1 cellular context compared by ENCODE assay signal in the genomic region with DNA sequence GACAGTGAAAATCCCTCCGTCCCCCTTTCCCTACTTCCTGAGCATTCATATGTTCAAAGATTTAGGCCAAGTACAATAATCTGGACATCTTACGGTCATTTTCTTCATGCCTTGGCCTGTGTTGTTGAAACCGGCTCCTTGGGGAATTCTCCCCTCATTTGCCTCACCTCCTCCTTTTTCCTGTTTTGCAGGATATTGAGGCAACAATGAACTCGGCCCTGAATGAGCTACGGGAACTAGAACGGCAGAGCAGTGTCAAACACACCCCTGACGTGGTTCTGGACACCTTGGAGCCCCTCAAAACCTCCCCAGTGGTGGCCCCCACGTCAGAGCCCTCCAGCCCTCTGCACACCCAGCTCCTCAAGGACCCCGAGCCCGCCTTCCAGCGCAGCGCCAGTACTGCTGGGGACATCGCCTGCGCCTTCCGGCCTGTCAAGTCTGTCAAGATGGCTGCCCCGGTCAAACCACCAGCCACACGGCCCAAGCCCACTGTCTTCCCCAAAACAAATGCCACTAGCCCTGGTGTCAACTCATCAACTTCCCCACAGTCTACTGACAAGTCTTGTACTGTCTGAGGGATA.
TF ChIP-seq lines count a peak whose summit lies in the region.

No MANE protein-coding gene starts in this region.

TF ChIP-seq in K562, 482 proteins besides CTCF, POLR2A, EP300 and RAD21:
- TF ChIP-seq ZNF239 (CRISPR knock-in tag; IDR thresholded peaks at IDR 0.05) (no peak), ZNF41 (CRISPR knock-in tag; conservative IDR thresholded peaks at IDR 0.05) (no peak), POLR2G (IDR thresholded peaks at IDR 0.05; ENCODE audit: low read depth, low read length) (peak; percentile 38; the same call in 1 of the 2 replicates)
- TF ChIP-seq, protein P1, sequence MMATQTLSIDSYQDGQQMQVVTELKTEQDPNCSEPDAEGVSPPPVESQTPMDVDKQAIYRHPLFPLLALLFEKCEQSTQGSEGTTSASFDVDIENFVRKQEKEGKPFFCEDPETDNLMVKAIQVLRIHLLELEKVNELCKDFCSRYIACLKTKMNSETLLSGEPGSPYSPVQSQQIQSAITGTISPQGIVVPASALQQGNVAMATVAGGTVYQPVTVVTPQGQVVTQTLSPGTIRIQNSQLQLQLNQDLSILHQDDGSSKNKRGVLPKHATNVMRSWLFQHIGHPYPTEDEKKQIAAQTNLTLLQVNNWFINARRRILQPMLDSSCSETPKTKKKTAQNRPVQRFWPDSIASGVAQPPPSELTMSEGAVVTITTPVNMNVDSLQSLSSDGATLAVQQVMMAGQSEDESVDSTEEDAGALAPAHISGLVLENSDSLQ (IDR thresholded peaks at IDR 0.05): no peak
TF ChIP-seq in K562: peak in this region for 1.
